ENCODE assay signal across 8 cellular contexts in the genomic region with DNA sequence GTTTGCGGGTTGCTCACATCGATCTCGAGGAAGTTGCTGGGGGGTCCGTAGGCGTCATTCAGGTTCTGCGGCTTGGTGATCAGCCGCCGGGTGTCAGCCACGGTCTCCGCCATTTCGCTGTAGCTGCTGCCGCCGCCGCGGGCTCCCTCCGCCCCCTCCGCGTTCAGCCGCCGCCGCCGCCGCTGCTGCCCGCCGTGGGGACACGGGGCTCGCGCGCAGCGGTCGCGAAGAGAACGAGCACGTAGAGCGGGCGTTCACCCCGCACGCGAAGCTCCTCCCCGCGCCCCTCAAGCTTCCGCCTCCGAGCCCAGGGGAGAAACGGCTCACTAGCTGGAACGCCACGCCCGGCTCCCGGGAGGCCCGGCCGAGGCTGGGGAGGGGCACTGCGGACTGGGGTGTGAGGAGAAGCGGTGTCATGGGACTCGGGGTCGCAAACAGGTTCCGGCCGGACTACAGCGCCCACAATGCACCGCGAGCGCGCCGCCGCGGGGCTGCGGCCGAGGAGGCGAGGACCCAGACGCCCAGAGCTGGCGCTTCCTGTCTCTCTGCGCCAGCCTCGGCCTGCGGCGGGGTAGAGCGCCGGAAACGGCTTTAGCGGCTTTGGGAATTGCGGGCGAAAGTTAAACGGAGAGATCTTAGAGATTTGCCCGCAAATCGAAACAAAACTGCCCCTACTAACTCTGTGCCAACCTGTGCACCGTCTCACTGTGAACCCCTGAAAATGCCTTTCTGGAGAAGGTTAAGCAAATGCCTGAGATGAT.
DNase-seq lines count a peak whose midpoint lies in the region; ATAC-seq and FAIRE-seq lines count a peak whose summit lies in the region.

A gene (minus strand): TSS at position 232 of the 761 bp plus-strand sequence. CDS start 119 bp downstream, at position 113.

- H4K20me1 ChIP-seq in BLaER1 = peaks cover 33% of the 10 kb centered on the region

- H3K4me1 ChIP-seq in BLaER1 = peaks cover 30% of the 10 kb centered on the region

- peak within 1 kb of the TSS; percentile 89 for H3K4me3 ChIP-seq in BLaER1

- H3K9me3 ChIP-seq in BLaER1 = no peaks in the 10 kb centered on the region

- peak within 1 kb of the TSS; percentile 91 for H3K9ac ChIP-seq in BLaER1

- H3K27me3 ChIP-seq in BLaER1 = no peaks in the 10 kb centered on the region

- ATAC-seq in HG03442 (IDR thresholded peaks at IDR 0.05; ENCODE audit: unreplicated experiment) = peak; percentile 84

- H3K36me3 ChIP-seq in BLaER1 = 0 out of 2 replicates have a peak, but pooled peaks cover 10% of the 10 kb centered on the region

- H3K4me2 ChIP-seq in BLaER1 = peak within 1 kb of the TSS; percentile 87

- DNase-seq in GM19238 (ENCODE audit: insufficient read length, low spot score) = peak; percentile 95
- peak; percentile 91 to 92 for DNase-seq in NCI-H524 (lab: John Stamatoyannopoulos, UW)
- DNase-seq in activated CD4-positive, alpha-beta T cell treated with anti-CD3 and anti-CD28 coated beads for 48 hours = peak; percentile 92
- DNase-seq in kidney tubule cell (ENCODE audit: low spot score) = peak; percentile 99
- DNase-seq in stimulated activated CD4-positive, alpha-beta T cell treated with anti-CD3 and anti-CD28 coated beads, Interleukin-1b, Interleukin-23, amount 100 ng/mL, for 24 hours (ENCODE audit: low read depth in 4 of 4, low spot score in 1 of 4) = peak; percentile 60 to 91 (median 77)

- H3K27ac ChIP-seq in BLaER1 = peak within 1 kb of the TSS; percentile 91

- FAIRE-seq in colon (lab: Jason Lieb, UNC) = peak; percentile 21

Comparison
In these comparisons a context has a peak if more than half of its experiments do, and no peak if none do; other contexts are left out.
1. Peak in every context shown above with its lines: DNase-seq, ATAC-seq, H3K4me3 ChIP-seq and H3K27ac ChIP-seq.